Comparison of ENCODE assay signal across 20 cellular contexts in genomic region chr2:147441140-147441539, GRCh38.
"Had no signal": no experiment of that assay in that cellular context is flagged by ENCODE, and none has a peak within 500 bp of the region (broad histone marks: within the 10 kb centered on the region; RNA-seq: fewer than 3 reads in every experiment).

No MANE protein-coding gene starts in this region.

- H3K36me3 Mint-ChIP-seq: memory B cell had no signal

- DNase-seq: activated CD4-positive, CD25-positive, alpha-beta regulatory T cell treated with anti-CD3 and anti-CD28 coated beads, Interleukin-2, amount 50 U/mL, for 72 hours; activated CD8-positive, alpha-beta memory T cell treated with anti-CD3 and anti-CD28 coated beads, Interleukin-2, amount 50 U/mL, for 4 hours; activated naive CD4-positive, alpha-beta T cell; activated T-cell treated with anti-CD3 and anti-CD28 coated beads, Interleukin-2, amount 50 U/mL, for 24 hours; adrenal gland; effector memory CD8-positive, alpha-beta T cell; glutamatergic neuron; hippocampal formation; naive B cell; pancreas; right cardiac atrium; stimulated activated CD4-positive, alpha-beta T cell treated with anti-CD3 and anti-CD28 coated beads, Interleukin-12 subunit alpha, Interleukin-12 subunit beta, amount 100 ng/mL, for 4 hours; stimulated activated CD4-positive, alpha-beta T cell treated with anti-CD3 and anti-CD28 coated beads, Interleukin-4, amount 100 ng/mL, for 4 hours; stimulated activated naive CD8-positive, alpha-beta T cell treated with anti-CD3 and anti-CD28 coated beads, Interleukin-15, Interleukin-2, amounts not matched to agents 100 U/mL and 50 U/mL, for 24 hours; upper lobe of right lung; WERI-Rb-1 had no signal

- H3K27ac Mint-ChIP-seq: activated naive CD8-positive, alpha-beta T cell; activated T-cell treated with anti-CD3 and anti-CD28 coated beads, Interleukin-2, amount 50 U/mL, for 24 hours; activated T-helper 17 cell treated with anti-CD3 and anti-CD28 coated beads, Interleukin-2, amount 50 U/mL, for 72 hours; effector memory CD8-positive, alpha-beta T cell; memory B cell; naive B cell had no signal

- H3K4me3 Mint-ChIP-seq: activated naive CD8-positive, alpha-beta T cell; activated T-cell treated with anti-CD3 and anti-CD28 coated beads, Interleukin-2, amount 50 U/mL, for 24 hours; activated T-helper 17 cell treated with anti-CD3 and anti-CD28 coated beads, Interleukin-2, amount 50 U/mL, for 72 hours; central memory CD8-positive, alpha-beta T cell; effector memory CD8-positive, alpha-beta T cell; memory B cell; naive B cell had no signal

- H3K9me3 Mint-ChIP-seq: activated T-cell treated with anti-CD3 and anti-CD28 coated beads, Interleukin-2, amount 50 U/mL, for 24 hours had no signal

- H3K27me3 Mint-ChIP-seq: activated naive CD8-positive, alpha-beta T cell; activated T-cell treated with anti-CD3 and anti-CD28 coated beads, Interleukin-2, amount 50 U/mL, for 24 hours; activated T-helper 17 cell treated with anti-CD3 and anti-CD28 coated beads, Interleukin-2, amount 50 U/mL, for 72 hours; central memory CD8-positive, alpha-beta T cell; effector memory CD8-positive, alpha-beta T cell; memory B cell; naive B cell had no signal

- ATAC-seq: activated T-helper 17 cell treated with anti-CD3 and anti-CD28 coated beads, Interleukin-2, amount 50 U/mL, for 72 hours; effector memory CD8-positive, alpha-beta T cell; right cardiac atrium; stimulated activated naive CD8-positive, alpha-beta T cell treated with anti-CD3 and anti-CD28 coated beads, Interleukin-15, Interleukin-2, amounts not matched to agents 100 U/mL and 50 U/mL, for 24 hours; upper lobe of right lung had no signal

- H3K4me1 Mint-ChIP-seq: activated T-helper 17 cell treated with anti-CD3 and anti-CD28 coated beads, Interleukin-2, amount 50 U/mL, for 72 hours; central memory CD8-positive, alpha-beta T cell; memory B cell; naive B cell had no signal
